ENCODE assay signal across 14 cellular contexts in the genomic region with DNA sequence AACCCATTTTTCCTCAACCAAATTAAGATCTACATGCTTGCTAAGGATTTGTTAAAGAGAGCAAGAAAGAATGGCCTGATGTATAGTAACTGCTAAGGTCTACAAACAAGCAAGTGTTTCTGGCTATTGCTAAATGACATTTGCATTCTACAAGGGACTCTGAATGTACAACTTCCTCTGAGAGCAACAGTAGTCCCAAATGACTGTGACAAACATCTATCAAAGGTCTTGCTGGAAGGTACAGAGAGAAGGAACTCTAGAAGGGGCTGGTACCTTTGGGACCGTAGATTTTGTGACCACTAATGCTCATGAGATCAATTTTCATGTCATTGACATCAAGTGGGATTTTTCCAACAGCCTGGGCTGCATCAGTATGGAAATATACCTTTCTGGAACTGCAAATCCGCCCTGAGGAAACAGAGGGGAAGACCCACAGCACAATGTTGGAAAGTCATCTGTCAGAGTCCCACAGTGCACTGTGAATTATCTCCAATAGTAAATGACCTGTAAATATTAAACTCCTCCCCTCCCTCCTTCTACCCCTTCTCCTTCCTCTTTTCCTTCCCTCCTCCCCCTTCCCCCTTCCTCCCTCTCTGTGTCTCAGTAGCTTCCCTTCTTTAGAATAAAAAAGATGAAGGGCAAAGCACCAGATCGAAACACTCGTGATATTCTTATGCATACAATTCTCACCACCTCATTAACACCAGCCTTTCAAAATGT. TPM values are rescaled to one million over a fixed set of nuclear protein-coding genes. Genes with fewer than 3 reads are reported as not detected.
A peak's percentile ranks its signal among the peaks of the same experiment; 100 is the strongest.
DNase-seq lines count a peak whose midpoint lies in the region; ATAC-seq and TF ChIP-seq lines count a peak whose summit lies in the region.
"Had no signal": no experiment of that assay in that cellular context is flagged by ENCODE, and none has a peak within 500 bp of the region (broad histone marks: within the 10 kb centered on the region; RNA-seq: fewer than 3 reads in every experiment).

No MANE protein-coding gene starts in this region.

- peaks cover 3% of the 10 kb centered on the region; the same call in 1 of the 2 replicates for H3K36me3 Mint-ChIP-seq in WTC11
- peaks cover 9 to 20% of the 10 kb centered on the region in 2 donors for H3K36me3 Mint-ChIP-seq in stimulated activated naive B cell treated with anti-CD40 and anti-IgM and Interleukin-4, amounts not matched to agents 10 μg/mL and 1 μg/mL and 100 μg/mL, for 72 hours
- peaks cover 4% of the 10 kb centered on the region for H3K36me3 Mint-ChIP-seq in activated naive CD8-positive, alpha-beta T cell treated with anti-CD3 and anti-CD28 coated beads for 36 hours
- H3K36me3 Mint-ChIP-seq: IgD-negative memory B cell had no signal

- no peaks in the 10 kb centered on the region for H3K27me3 Mint-ChIP-seq in WTC11 (ENCODE audit: low read depth)
- H3K27me3 Mint-ChIP-seq in stimulated activated naive B cell treated with anti-CD40 and anti-IgM and Interleukin-4, amounts not matched to agents 10 μg/mL and 1 μg/mL and 100 μg/mL, for 72 hours, result no peaks in the 10 kb centered on the region
- H3K27me3 Mint-ChIP-seq in activated naive CD8-positive, alpha-beta T cell treated with anti-CD3 and anti-CD28 coated beads for 36 hours, result no peaks in the 10 kb centered on the region
- H3K27me3 Mint-ChIP-seq: activated naive CD8-positive, alpha-beta T cell treated with anti-CD3 and anti-CD28 coated beads, Interleukin-2, amount 50 U/mL, for 24 hours; IgD-negative memory B cell had no signal

- no peak for TF ChIP-seq POLR2A in NB4 (IDR thresholded peaks at IDR 0.05; ENCODE audit: extremely low read depth, insufficient read length)

- CTCF ChIA-PET in WTC11 (lab: Charles Lee), result interaction anchor here (0.7 to 1.0 kb wide), 2 partner anchors 25 to 64 kb away, joined by 3 to 4 read pairs; no protein-coding TSS in a partner anchor

- DNase-seq in SIG-M5 treated with dmso at 0.1 percent for 504 hours (lab: John Stamatoyannopoulos, UW; ENCODE audit: unreplicated experiment) (peak; percentile 71), SIG-M5 (lab: John Stamatoyannopoulos, UW) (no peak), NB4 (ENCODE audit: low read depth) (peak; percentile 66), WTC11 (ENCODE audit: low spot score) (no peak), NCI-H524 treated with DMSO at 0.1 percent for 48 hours (lab: John Stamatoyannopoulos, UW) (no peak)
- DNase-seq in stimulated activated naive B cell treated with anti-CD40 and anti-IgM and Interleukin-4, amounts not matched to agents 10 μg/mL and 1 μg/mL and 100 μg/mL, for 72 hours, result no peak
- no peak for DNase-seq in activated naive CD8-positive, alpha-beta T cell treated with anti-CD3 and anti-CD28 coated beads for 36 hours
- DNase-seq: activated naive CD8-positive, alpha-beta T cell treated with anti-CD3 and anti-CD28 coated beads, Interleukin-2, amount 50 U/mL, for 24 hours; NCI-H1092 treated with DMSO at 0.1 percent for 48 hours; NCI-H526 treated with DMSO at 0.1 percent for 48 hours had no signal

- H3K4me3 Mint-ChIP-seq in WTC11, result no peak overlapping the region
- H3K4me3 Mint-ChIP-seq in stimulated activated naive B cell treated with anti-CD40 and anti-IgM and Interleukin-4, amounts not matched to agents 10 μg/mL and 1 μg/mL and 100 μg/mL, for 72 hours, result peak overlapping the region in 1 of 2 donors; percentile 67
- H3K4me3 Mint-ChIP-seq in activated naive CD8-positive, alpha-beta T cell treated with anti-CD3 and anti-CD28 coated beads for 36 hours, result no peak overlapping the region
- H3K4me3 Mint-ChIP-seq: activated naive CD8-positive, alpha-beta T cell treated with anti-CD3 and anti-CD28 coated beads, Interleukin-2, amount 50 U/mL, for 24 hours; mesothelial cell of epicardium; neural progenitor cell had no signal

- ATAC-seq in WTC11, result no peak
- ATAC-seq in stimulated activated naive B cell treated with anti-CD40 and anti-IgM and Interleukin-4, amounts not matched to agents 10 μg/mL and 1 μg/mL and 100 μg/mL, for 72 hours (replicated peaks), result peak; percentile 95 to 97
- ATAC-seq in HG02840 (IDR thresholded peaks at IDR 0.05; ENCODE audit: low FRiP score, unreplicated experiment), result no peak
- ATAC-seq: activated naive CD8-positive, alpha-beta T cell treated with anti-CD3 and anti-CD28 coated beads, Interleukin-2, amount 50 U/mL, for 24 hours had no signal

- H3K4me1 Mint-ChIP-seq in WTC11, result peaks cover 9% of the 10 kb centered on the region
- H3K4me1 Mint-ChIP-seq in stimulated activated naive B cell treated with anti-CD40 and anti-IgM and Interleukin-4, amounts not matched to agents 10 μg/mL and 1 μg/mL and 100 μg/mL, for 72 hours, result peaks cover 10 to 17% of the 10 kb centered on the region in 2 donors
- peaks cover 2% of the 10 kb centered on the region for H3K4me1 Mint-ChIP-seq in activated naive CD8-positive, alpha-beta T cell treated with anti-CD3 and anti-CD28 coated beads for 36 hours
- H3K4me1 Mint-ChIP-seq: activated naive CD8-positive, alpha-beta T cell treated with anti-CD3 and anti-CD28 coated beads, Interleukin-2, amount 50 U/mL, for 24 hours; mesothelial cell of epicardium had no signal

- H3K9me3 Mint-ChIP-seq in WTC11, result no peaks in the 10 kb centered on the region
- H3K9me3 Mint-ChIP-seq in stimulated activated naive B cell treated with anti-CD40 and anti-IgM and Interleukin-4, amounts not matched to agents 10 μg/mL and 1 μg/mL and 100 μg/mL, for 72 hours, result no peaks in the 10 kb centered on the region
- no peaks in the 10 kb centered on the region for H3K9me3 Mint-ChIP-seq in activated naive CD8-positive, alpha-beta T cell treated with anti-CD3 and anti-CD28 coated beads for 36 hours
- H3K9me3 Mint-ChIP-seq: activated naive CD8-positive, alpha-beta T cell treated with anti-CD3 and anti-CD28 coated beads, Interleukin-2, amount 50 U/mL, for 24 hours; IgD-negative memory B cell; mesothelial cell of epicardium; neural progenitor cell had no signal

- peak overlapping the region; percentile 74; the same call in 1 of the 2 replicates for H3K27ac Mint-ChIP-seq in WTC11
- H3K27ac Mint-ChIP-seq in stimulated activated naive B cell treated with anti-CD40 and anti-IgM and Interleukin-4, amounts not matched to agents 10 μg/mL and 1 μg/mL and 100 μg/mL, for 72 hours, result peak overlapping the region; percentile 66
- no peak overlapping the region for H3K27ac Mint-ChIP-seq in activated naive CD8-positive, alpha-beta T cell treated with anti-CD3 and anti-CD28 coated beads for 36 hours
- H3K27ac Mint-ChIP-seq: activated naive CD8-positive, alpha-beta T cell treated with anti-CD3 and anti-CD28 coated beads, Interleukin-2, amount 50 U/mL, for 24 hours; mesothelial cell of epicardium; neural progenitor cell had no signal

- POLR2A ChIA-PET in WTC11 (lab: Charles Lee), result no interaction called here

- no peak for TF ChIP-seq CTCF in NB4 (IDR thresholded peaks at IDR 0.05; ENCODE audit: low read depth, low read length)
- TF ChIP-seq CTCF in WTC11 (IDR thresholded peaks at IDR 0.05), result no peak

- H3K4me3 ChIP-seq in NB4 (ENCODE audit: low read depth, low read length), result no peak overlapping the region
- H3K4me3 ChIP-seq: neural progenitor cell had no signal

TF ChIP-seq in WTC11, 78 proteins besides CTCF, POLR2A, EP300 and RAD21:
- no peak for TF ChIP-seq TEAD1 (CRISPR knock-in tag; IDR thresholded peaks at IDR 0.05)
- TF ChIP-seq ZNF671 (CRISPR knock-in tag; IDR thresholded peaks at IDR 0.05), result no peak
- TF ChIP-seq FOXP1 (CRISPR knock-in tag; IDR thresholded peaks at IDR 0.05; ENCODE audit: borderline replicate concordance), result no peak
- TF ChIP-seq EMX1 (CRISPR knock-in tag; IDR thresholded peaks at IDR 0.05), result no peak

RNA-seq across cellular contexts. Expression of gene CPNE1, which starts 15.9 kb away (rescaled TPM):
- total RNA-seq in WTC11 (2021), result 287 to 312 TPM (median 299 TPM) in 3 replicates
- 100 to 1,000 TPM; 290 to 304 TPM for total RNA-seq in activated naive CD8-positive, alpha-beta T cell treated with anti-CD3 and anti-CD28 coated beads for 36 hours

RNA-seq across cellular contexts. Expression of gene RBM12, which starts 15.9 kb away (rescaled TPM):
- 125 to 163 TPM (median 160 TPM) in 3 replicates for total RNA-seq in WTC11 (2021)
- total RNA-seq in activated naive CD8-positive, alpha-beta T cell treated with anti-CD3 and anti-CD28 coated beads for 36 hours, result 100 to 1,000 TPM; 161 to 169 TPM

RNA-seq across cellular contexts. Expression of gene NFS1, which starts 18.5 kb away (rescaled TPM):
- 36.1 to 39.8 TPM (median 36.8 TPM) in 3 replicates for total RNA-seq in WTC11 (2021)
- 10 to 100 TPM; 37.2 to 38.2 TPM for total RNA-seq in activated naive CD8-positive, alpha-beta T cell treated with anti-CD3 and anti-CD28 coated beads for 36 hours

RNA-seq across cellular contexts. Expression of gene ROMO1, which starts 18.6 kb away (rescaled TPM):
- total RNA-seq in WTC11 (2021), result 213 to 249 TPM (median 245 TPM) in 3 replicates
- 100 to 1,000 TPM; 121 to 137 TPM for total RNA-seq in activated naive CD8-positive, alpha-beta T cell treated with anti-CD3 and anti-CD28 coated beads for 36 hours

Comparison
In these comparisons a context has a peak if more than half of its experiments do, and no peak if none do; other contexts are left out.
1. DNase-seq: peak in SIG-M5 treated with dmso at 0.1 percent for 504 hours (single experiment) and NB4 (single experiment); none in SIG-M5 (single experiment), WTC11 (single experiment), stimulated activated naive B cell treated with anti-CD40 and anti-IgM and Interleukin-4, amounts not matched to agents 10 μg/mL and 1 μg/mL and 100 μg/mL, for 72 hours (single experiment), activated naive CD8-positive, alpha-beta T cell treated with anti-CD3 and anti-CD28 coated beads for 36 hours (single experiment) and NCI-H524 treated with DMSO at 0.1 percent for 48 hours (single experiment).
2. ATAC-seq: peak in stimulated activated naive B cell treated with anti-CD40 and anti-IgM and Interleukin-4, amounts not matched to agents 10 μg/mL and 1 μg/mL and 100 μg/mL, for 72 hours (2 of 2); none in WTC11 (single experiment) and HG02840 (single experiment).